23 cellular contexts compared by ENCODE assay signal in the genomic region with DNA sequence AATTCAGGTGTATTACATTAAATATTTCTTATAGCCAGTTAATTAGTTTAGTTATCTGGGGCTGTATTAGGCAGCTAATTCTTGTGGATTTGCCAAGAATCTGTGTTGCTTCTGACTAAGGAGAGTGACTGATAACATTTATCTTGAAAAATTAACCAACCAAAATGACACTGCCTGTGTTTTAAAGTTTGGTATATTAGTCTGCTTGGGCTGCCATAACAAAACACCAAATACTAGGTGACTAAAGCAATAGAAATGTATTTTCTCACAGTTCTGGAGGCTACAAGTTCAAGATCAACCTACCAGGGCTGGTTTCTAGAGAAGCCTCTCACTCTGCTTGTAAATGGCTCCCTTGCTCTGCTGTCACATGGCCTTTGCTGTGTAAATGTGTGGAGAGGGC. TPM values are rescaled to one million over a fixed set of nuclear protein-coding genes. Genes with fewer than 3 reads are reported as not detected.
DNase-seq lines count a peak whose midpoint lies in the region; ATAC-seq, FAIRE-seq and TF ChIP-seq lines count a peak whose summit lies in the region.
"Had no signal": no experiment of that assay in that cellular context is flagged by ENCODE, and none has a peak within 500 bp of the region (broad histone marks: within the 10 kb centered on the region; RNA-seq: fewer than 3 reads in every experiment).

No MANE protein-coding gene starts in this region.

- in situ Hi-C loops in KBM-7 (cut with MboI; ENCODE audit: low pct_unique_long_range_greater_than_20kb, low sequenced_read_pairs): no loop called here

- H3K4me3 ChIP-seq in astrocyte (ENCODE audit: insufficient read depth, low read depth, low read length): no peak overlapping the region
- H3K4me3 ChIP-seq: A549, HAP-1, MG63, SK-N-MC had no signal

- peak; percentile 17 for DNase-seq in EL
- peak; percentile 26 for DNase-seq in HFFc6
- DNase-seq in astrocyte (ENCODE audit: low read depth): peak; percentile 34
- peak; percentile 52 for DNase-seq in iris pigment epithelial cell (ENCODE audit: low read depth)
- no peak for DNase-seq in KBM-7
- no peak for DNase-seq in ecto neural progenitor cell (ENCODE audit: low spot score)
- DNase-seq in NCI-H1092 treated with DMSO at 0.1 percent for 48 hours (lab: John Stamatoyannopoulos, UW): no peak
- no peak for DNase-seq in T-helper 17 cell
- DNase-seq: BE2C, DMS79, Kasumi-1, MG63, NCI-H1417 treated with DMSO at 0.1 percent for 48 hours, NCI-H187, NCI-H446 treated with DMSO at 0.1 percent for 48 hours, NCI-H526 treated with DMSO at 0.1 percent for 48 hours, RPMI8226, SHP77 had no signal

- peaks cover 14% of the 10 kb centered on the region for H4K20me1 ChIP-seq in astrocyte (ENCODE audit: insufficient read depth, low read length)

- H2AFZ ChIP-seq in astrocyte (ENCODE audit: low read depth, low read length): no peak overlapping the region

- no peak overlapping the region for H3K27ac ChIP-seq in astrocyte (ENCODE audit: low read depth, low read length)
- H3K27ac ChIP-seq: A549, SK-N-MC had no signal

- no peak overlapping the region for H3K9ac ChIP-seq in astrocyte (ENCODE audit: low read length)

- no peaks in the 10 kb centered on the region for H3K27me3 Mint-ChIP-seq in HFFc6 (ENCODE audit: insufficient read depth)
- H3K27me3 Mint-ChIP-seq in astrocyte (ENCODE audit: low read depth, unreplicated experiment): no peaks in the 10 kb centered on the region
- H3K27me3 Mint-ChIP-seq in T-helper 17 cell: no peaks in the 10 kb centered on the region

- H3K27ac Mint-ChIP-seq in HFFc6: peak overlapping the region; percentile 68
- H3K27ac Mint-ChIP-seq in astrocyte (ENCODE audit: unreplicated experiment): no peak overlapping the region
- H3K27ac Mint-ChIP-seq in T-helper 17 cell: no peak overlapping the region

- H3K4me2 ChIP-seq in astrocyte (ENCODE audit: low read length): no peak overlapping the region
- H3K4me2 ChIP-seq: A549 had no signal

- H3K4me3 Mint-ChIP-seq in HFFc6: no peak overlapping the region
- H3K4me3 Mint-ChIP-seq in astrocyte (ENCODE audit: unreplicated experiment): no peak overlapping the region
- H3K4me3 Mint-ChIP-seq in T-helper 17 cell: no peak overlapping the region

- H3K9me3 Mint-ChIP-seq in HFFc6: no peaks in the 10 kb centered on the region
- H3K9me3 Mint-ChIP-seq in astrocyte (ENCODE audit: unreplicated experiment): no peaks in the 10 kb centered on the region

- H3K79me2 ChIP-seq in astrocyte (ENCODE audit: insufficient read depth, low read length): peaks cover 42% of the 10 kb centered on the region

- no peaks in the 10 kb centered on the region for H3K9me3 ChIP-seq in astrocyte (ENCODE audit: insufficient read depth, low read depth, low read length)
- no peaks in the 10 kb centered on the region for H3K9me3 ChIP-seq in T-helper 17 cell (ENCODE audit: control insufficient read depth, low read length, poor library complexity, severe bottlenecking)
- H3K9me3 ChIP-seq: A549, BE2C, HAP-1, MG63 had no signal

- no peaks in the 10 kb centered on the region for H3K36me3 ChIP-seq in astrocyte (ENCODE audit: insufficient read depth, low read length)
- H3K36me3 ChIP-seq: BE2C, HAP-1, MG63 had no signal

- H3K36me3 Mint-ChIP-seq in HFFc6 (ENCODE audit: low read depth): peaks cover 8% of the 10 kb centered on the region; the same call in 1 of the 2 replicates
- H3K36me3 Mint-ChIP-seq in astrocyte (ENCODE audit: low read depth, unreplicated experiment): peaks cover 7% of the 10 kb centered on the region
- H3K36me3 Mint-ChIP-seq in T-helper 17 cell (ENCODE audit: low read depth): peaks cover 3% of the 10 kb centered on the region

- H3K4me1 Mint-ChIP-seq in HFFc6 (ENCODE audit: low read depth) (peaks cover 35% of the 10 kb centered on the region), astrocyte (ENCODE audit: low read depth, unreplicated experiment) (peaks cover 8% of the 10 kb centered on the region), T-helper 17 cell (peaks cover 19% of the 10 kb centered on the region)

- FAIRE-seq in astrocyte (lab: Jason Lieb, UNC): no peak
- FAIRE-seq: A549, G401.6, GM19239 had no signal

- no peaks in the 10 kb centered on the region for H3K27me3 ChIP-seq in astrocyte (ENCODE audit: insufficient read depth, low read length)
- H3K27me3 ChIP-seq: BE2C, MG63 had no signal

- no peaks in the 10 kb centered on the region for H3K4me1 ChIP-seq in astrocyte (ENCODE audit: insufficient read depth, low read length)
- H3K4me1 ChIP-seq: A549, HAP-1 had no signal

- no peak for ATAC-seq in T-helper 17 cell
- ATAC-seq: A549 had no signal

- TF ChIP-seq CTCF in HFFc6 (IDR thresholded peaks at IDR 0.05): no peak
- no peak for TF ChIP-seq CTCF in astrocyte (IDR thresholded peaks at IDR 0.05; ENCODE audit: insufficient read depth, low read depth, low read length)

RNA-seq across cellular contexts. Expression of a gene that starts 12.9 kb away (rescaled TPM):
- 10 to 100 TPM; 57.6 to 67.6 (median 61.4) TPM for total RNA-seq in HFFc6 (2021; fragmentation: NEBNext Ultra II Directional; extraction: Animal tissue kit (Norgen Biotek cat#: 25700))
- total RNA-seq in astrocyte: 47.1 and 57.5 TPM in 2 replicates
- total RNA-seq in T-helper 17 cell: 10 to 100 TPM; 88.8 to 96.6 TPM

Comparison
In these comparisons a context has a peak if more than half of its experiments do, and no peak if none do; other contexts are left out.
1. DNase-seq: peak in EL (single experiment), HFFc6 (single experiment), astrocyte (single experiment) and iris pigment epithelial cell (single experiment); none in KBM-7 (single experiment), ecto neural progenitor cell (single experiment), NCI-H1092 treated with DMSO at 0.1 percent for 48 hours (single experiment) and T-helper 17 cell (0 of 3).